Comparison of ENCODE assay signal across 2 cellular contexts in the genomic region with DNA sequence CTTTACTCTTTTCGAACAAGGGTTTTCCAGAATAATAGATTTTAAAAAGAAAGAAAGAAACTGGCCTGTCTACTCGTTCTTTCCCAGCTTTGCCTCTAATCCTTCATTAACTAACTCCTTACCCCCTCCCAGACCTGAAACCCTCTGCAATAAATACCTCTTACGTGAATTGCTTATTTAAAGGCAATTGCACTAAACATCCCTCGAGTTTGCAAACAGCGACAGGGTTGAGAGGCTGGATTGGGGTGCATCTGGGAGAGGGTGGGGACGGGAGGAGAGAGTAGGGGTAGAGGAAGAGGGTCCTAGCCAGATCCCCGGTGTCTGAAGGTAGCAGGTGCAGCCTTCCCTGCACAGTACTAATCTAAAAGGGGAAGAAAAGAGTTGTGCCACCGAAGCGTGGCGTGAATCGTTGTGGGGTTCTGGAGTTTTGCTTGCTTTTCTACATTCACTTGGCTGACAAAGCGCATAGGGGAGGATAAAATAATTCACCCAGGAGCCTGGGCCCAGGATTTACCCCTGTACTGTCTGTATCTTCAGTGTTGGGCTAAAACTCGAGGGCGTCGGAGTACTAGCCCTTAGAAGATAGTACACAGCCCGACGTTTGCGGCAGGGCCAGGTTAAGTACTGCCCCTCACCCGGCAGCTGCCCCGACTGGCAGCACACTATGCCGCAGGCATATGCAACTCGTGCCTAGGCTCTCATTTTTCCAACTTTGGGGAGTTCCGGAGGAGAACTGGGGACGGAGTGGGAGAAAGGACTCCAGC.
TF ChIP-seq lines count a peak whose summit lies in the region.

No MANE protein-coding gene starts in this region.

TF ChIP-seq in GM23338, 12 proteins besides CTCF, POLR2A, EP300 and RAD21:
- TF ChIP-seq, protein P1, sequence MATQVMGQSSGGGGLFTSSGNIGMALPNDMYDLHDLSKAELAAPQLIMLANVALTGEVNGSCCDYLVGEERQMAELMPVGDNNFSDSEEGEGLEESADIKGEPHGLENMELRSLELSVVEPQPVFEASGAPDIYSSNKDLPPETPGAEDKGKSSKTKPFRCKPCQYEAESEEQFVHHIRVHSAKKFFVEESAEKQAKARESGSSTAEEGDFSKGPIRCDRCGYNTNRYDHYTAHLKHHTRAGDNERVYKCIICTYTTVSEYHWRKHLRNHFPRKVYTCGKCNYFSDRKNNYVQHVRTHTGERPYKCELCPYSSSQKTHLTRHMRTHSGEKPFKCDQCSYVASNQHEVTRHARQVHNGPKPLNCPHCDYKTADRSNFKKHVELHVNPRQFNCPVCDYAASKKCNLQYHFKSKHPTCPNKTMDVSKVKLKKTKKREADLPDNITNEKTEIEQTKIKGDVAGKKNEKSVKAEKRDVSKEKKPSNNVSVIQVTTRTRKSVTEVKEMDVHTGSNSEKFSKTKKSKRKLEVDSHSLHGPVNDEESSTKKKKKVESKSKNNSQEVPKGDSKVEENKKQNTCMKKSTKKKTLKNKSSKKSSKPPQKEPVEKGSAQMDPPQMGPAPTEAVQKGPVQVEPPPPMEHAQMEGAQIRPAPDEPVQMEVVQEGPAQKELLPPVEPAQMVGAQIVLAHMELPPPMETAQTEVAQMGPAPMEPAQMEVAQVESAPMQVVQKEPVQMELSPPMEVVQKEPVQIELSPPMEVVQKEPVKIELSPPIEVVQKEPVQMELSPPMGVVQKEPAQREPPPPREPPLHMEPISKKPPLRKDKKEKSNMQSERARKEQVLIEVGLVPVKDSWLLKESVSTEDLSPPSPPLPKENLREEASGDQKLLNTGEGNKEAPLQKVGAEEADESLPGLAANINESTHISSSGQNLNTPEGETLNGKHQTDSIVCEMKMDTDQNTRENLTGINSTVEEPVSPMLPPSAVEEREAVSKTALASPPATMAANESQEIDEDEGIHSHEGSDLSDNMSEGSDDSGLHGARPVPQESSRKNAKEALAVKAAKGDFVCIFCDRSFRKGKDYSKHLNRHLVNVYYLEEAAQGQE (IDR thresholded peaks at IDR 0.05; ENCODE audit: unreplicated experiment), result no peak
- TF ChIP-seq, protein P2, sequence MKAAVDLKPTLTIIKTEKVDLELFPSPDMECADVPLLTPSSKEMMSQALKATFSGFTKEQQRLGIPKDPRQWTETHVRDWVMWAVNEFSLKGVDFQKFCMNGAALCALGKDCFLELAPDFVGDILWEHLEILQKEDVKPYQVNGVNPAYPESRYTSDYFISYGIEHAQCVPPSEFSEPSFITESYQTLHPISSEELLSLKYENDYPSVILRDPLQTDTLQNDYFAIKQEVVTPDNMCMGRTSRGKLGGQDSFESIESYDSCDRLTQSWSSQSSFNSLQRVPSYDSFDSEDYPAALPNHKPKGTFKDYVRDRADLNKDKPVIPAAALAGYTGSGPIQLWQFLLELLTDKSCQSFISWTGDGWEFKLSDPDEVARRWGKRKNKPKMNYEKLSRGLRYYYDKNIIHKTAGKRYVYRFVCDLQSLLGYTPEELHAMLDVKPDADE (IDR thresholded peaks at IDR 0.05), result no peak
- peak; percentile 96 for TF ChIP-seq EZH2 (IDR thresholded peaks at IDR 0.05; ENCODE audit: low read depth, unreplicated experiment)

TF ChIP-seq in GM12878, 131 proteins besides CTCF, POLR2A, EP300 and RAD21:
- TF ChIP-seq, protein P3, sequence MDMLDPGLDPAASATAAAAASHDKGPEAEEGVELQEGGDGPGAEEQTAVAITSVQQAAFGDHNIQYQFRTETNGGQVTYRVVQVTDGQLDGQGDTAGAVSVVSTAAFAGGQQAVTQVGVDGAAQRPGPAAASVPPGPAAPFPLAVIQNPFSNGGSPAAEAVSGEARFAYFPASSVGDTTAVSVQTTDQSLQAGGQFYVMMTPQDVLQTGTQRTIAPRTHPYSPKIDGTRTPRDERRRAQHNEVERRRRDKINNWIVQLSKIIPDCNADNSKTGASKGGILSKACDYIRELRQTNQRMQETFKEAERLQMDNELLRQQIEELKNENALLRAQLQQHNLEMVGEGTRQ (IDR thresholded peaks at IDR 0.05; ENCODE audit: borderline replicate concordance, low read depth, low read length), result no peak
- TF ChIP-seq, protein P4, sequence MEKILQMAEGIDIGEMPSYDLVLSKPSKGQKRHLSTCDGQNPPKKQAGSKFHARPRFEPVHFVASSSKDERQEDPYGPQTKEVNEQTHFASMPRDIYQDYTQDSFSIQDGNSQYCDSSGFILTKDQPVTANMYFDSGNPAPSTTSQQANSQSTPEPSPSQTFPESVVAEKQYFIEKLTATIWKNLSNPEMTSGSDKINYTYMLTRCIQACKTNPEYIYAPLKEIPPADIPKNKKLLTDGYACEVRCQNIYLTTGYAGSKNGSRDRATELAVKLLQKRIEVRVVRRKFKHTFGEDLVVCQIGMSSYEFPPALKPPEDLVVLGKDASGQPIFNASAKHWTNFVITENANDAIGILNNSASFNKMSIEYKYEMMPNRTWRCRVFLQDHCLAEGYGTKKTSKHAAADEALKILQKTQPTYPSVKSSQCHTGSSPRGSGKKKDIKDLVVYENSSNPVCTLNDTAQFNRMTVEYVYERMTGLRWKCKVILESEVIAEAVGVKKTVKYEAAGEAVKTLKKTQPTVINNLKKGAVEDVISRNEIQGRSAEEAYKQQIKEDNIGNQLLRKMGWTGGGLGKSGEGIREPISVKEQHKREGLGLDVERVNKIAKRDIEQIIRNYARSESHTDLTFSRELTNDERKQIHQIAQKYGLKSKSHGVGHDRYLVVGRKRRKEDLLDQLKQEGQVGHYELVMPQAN (conservative IDR thresholded peaks at IDR 0.05), result no peak
- TF ChIP-seq SREBF2 (IDR thresholded peaks at IDR 0.05; ENCODE audit: low read length), result no peak
- TF ChIP-seq, protein P5, sequence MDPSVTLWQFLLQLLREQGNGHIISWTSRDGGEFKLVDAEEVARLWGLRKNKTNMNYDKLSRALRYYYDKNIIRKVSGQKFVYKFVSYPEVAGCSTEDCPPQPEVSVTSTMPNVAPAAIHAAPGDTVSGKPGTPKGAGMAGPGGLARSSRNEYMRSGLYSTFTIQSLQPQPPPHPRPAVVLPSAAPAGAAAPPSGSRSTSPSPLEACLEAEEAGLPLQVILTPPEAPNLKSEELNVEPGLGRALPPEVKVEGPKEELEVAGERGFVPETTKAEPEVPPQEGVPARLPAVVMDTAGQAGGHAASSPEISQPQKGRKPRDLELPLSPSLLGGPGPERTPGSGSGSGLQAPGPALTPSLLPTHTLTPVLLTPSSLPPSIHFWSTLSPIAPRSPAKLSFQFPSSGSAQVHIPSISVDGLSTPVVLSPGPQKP (IDR thresholded peaks at IDR 0.05; ENCODE audit: low read depth, low read length), result no peak
- TF ChIP-seq MEF2A (IDR thresholded peaks at IDR 0.05; ENCODE audit: insufficient read depth, low read depth, low read length), result no peak
- no peak for TF ChIP-seq PAX5 (IDR thresholded peaks at IDR 0.05; ENCODE audit: borderline replicate concordance, low read depth, low read length)
- TF ChIP-seq EZH2 (IDR thresholded peaks at IDR 0.05; ENCODE audit: borderline replicate concordance, control insufficient read depth, low read depth, low read length), result peak; percentile 63; the same call in 1 of the 2 replicates
- TF ChIP-seq, protein P6, sequence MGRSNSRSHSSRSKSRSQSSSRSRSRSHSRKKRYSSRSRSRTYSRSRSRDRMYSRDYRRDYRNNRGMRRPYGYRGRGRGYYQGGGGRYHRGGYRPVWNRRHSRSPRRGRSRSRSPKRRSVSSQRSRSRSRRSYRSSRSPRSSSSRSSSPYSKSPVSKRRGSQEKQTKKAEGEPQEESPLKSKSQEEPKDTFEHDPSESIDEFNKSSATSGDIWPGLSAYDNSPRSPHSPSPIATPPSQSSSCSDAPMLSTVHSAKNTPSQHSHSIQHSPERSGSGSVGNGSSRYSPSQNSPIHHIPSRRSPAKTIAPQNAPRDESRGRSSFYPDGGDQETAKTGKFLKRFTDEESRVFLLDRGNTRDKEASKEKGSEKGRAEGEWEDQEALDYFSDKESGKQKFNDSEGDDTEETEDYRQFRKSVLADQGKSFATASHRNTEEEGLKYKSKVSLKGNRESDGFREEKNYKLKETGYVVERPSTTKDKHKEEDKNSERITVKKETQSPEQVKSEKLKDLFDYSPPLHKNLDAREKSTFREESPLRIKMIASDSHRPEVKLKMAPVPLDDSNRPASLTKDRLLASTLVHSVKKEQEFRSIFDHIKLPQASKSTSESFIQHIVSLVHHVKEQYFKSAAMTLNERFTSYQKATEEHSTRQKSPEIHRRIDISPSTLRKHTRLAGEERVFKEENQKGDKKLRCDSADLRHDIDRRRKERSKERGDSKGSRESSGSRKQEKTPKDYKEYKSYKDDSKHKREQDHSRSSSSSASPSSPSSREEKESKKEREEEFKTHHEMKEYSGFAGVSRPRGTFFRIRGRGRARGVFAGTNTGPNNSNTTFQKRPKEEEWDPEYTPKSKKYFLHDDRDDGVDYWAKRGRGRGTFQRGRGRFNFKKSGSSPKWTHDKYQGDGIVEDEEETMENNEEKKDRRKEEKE (IDR thresholded peaks at IDR 0.05), result no peak
